In genomic region chr1:39481289-39481688, GRCh38 we compare ENCODE assay signal across 22 cellular contexts. TPM values are rescaled to one million over a fixed set of nuclear protein-coding genes. Genes with fewer than 3 reads are reported as not detected.
DNase-seq lines count a peak whose midpoint lies in the region; ATAC-seq, FAIRE-seq and TF ChIP-seq lines count a peak whose summit lies in the region.
"Had no signal": no experiment of that assay in that cellular context is flagged by ENCODE, and none has a peak within 500 bp of the region (broad histone marks: within the 10 kb centered on the region; RNA-seq: fewer than 3 reads in every experiment).

No MANE protein-coding gene starts in this region.

- H3K27ac ChIP-seq in pancreas: no peak overlapping the region
- H3K27ac ChIP-seq: BLaER1, GM23248 had no signal

- WGBS in pancreas, 2 donors: 87 to 93% methylated on average over 6 of the region's 6 CpGs

- TF ChIP-seq CTCF in pancreas (IDR thresholded peaks at IDR 0.05): no peak

- H3K9me3 Mint-ChIP-seq in activated T-cell treated with anti-CD3 and anti-CD28 coated beads, Interleukin-2, amount 50 U/mL, for 72 hours: no peaks in the 10 kb centered on the region
- H3K9me3 Mint-ChIP-seq in central memory CD8-positive, alpha-beta T cell: no peaks in the 10 kb centered on the region
- H3K9me3 Mint-ChIP-seq in stimulated activated naive B cell treated with anti-CD40 and anti-IgM and Interleukin-4, amounts not matched to agents 10 μg/mL and 1 μg/mL and 100 μg/mL, for 72 hours: no peaks in the 10 kb centered on the region
- H3K9me3 Mint-ChIP-seq: CD14-positive monocyte had no signal

- H3K9me3 ChIP-seq in pancreas: no peaks in the 10 kb centered on the region
- H3K9me3 ChIP-seq: BLaER1 had no signal

- no peak for FAIRE-seq in pancreas (lab: Jason Lieb, UNC)
- FAIRE-seq: GM19239, H54 had no signal

- intact Hi-C loops in pancreas (cut with DNase I): no loop called here

- peaks cover 0 to 39% (median 22%) of the 10 kb centered on the region in 3 donors for H3K36me3 ChIP-seq in pancreas

- no peaks in the 10 kb centered on the region for H3K27me3 Mint-ChIP-seq in activated T-cell treated with anti-CD3 and anti-CD28 coated beads, Interleukin-2, amount 50 U/mL, for 72 hours (ENCODE audit: low read depth)
- H3K27me3 Mint-ChIP-seq in central memory CD8-positive, alpha-beta T cell: no peaks in the 10 kb centered on the region
- no peaks in the 10 kb centered on the region for H3K27me3 Mint-ChIP-seq in stimulated activated naive B cell treated with anti-CD40 and anti-IgM and Interleukin-4, amounts not matched to agents 10 μg/mL and 1 μg/mL and 100 μg/mL, for 72 hours
- H3K27me3 Mint-ChIP-seq: CD4-positive, alpha-beta memory T cell had no signal

- DNase-seq in activated T-cell treated with anti-CD3 and anti-CD28 coated beads, Interleukin-2, amount 50 U/mL, for 72 hours: no peak
- no peak for DNase-seq in activated T-cell treated with anti-CD3 and anti-CD28 coated beads, Interleukin-2, amount 50 U/mL, for 1 hour
- DNase-seq in DMS79 (lab: John Stamatoyannopoulos, UW): peak; percentile 43
- DNase-seq in central memory CD8-positive, alpha-beta T cell (ENCODE audit: low spot score in 2 of 2): no peak
- DNase-seq in stimulated activated naive B cell treated with anti-CD40 and anti-IgM and Interleukin-4, amounts not matched to agents 10 μg/mL and 1 μg/mL and 100 μg/mL, for 72 hours: no peak
- no peak for DNase-seq in pancreas
- DNase-seq in NCI-H2081 treated with DMSO at 0.1 percent for 48 hours (lab: John Stamatoyannopoulos, UW): no peak
- DNase-seq: 8988T; CD4-positive, alpha-beta memory T cell; DMS153; DND-41; EL; GM23248; HCEC 1CT had no signal

- H3K4me3 ChIP-seq in pancreas: no peak overlapping the region
- H3K4me3 ChIP-seq: BLaER1, GM12878, GM23248 had no signal

- H3K4me3 Mint-ChIP-seq in activated T-cell treated with anti-CD3 and anti-CD28 coated beads, Interleukin-2, amount 50 U/mL, for 72 hours: no peak overlapping the region
- H3K4me3 Mint-ChIP-seq in central memory CD8-positive, alpha-beta T cell: no peak overlapping the region
- no peak overlapping the region for H3K4me3 Mint-ChIP-seq in stimulated activated naive B cell treated with anti-CD40 and anti-IgM and Interleukin-4, amounts not matched to agents 10 μg/mL and 1 μg/mL and 100 μg/mL, for 72 hours
- H3K4me3 Mint-ChIP-seq: CD14-positive monocyte; CD4-positive, alpha-beta memory T cell had no signal

- no peaks in the 10 kb centered on the region for H3K4me1 Mint-ChIP-seq in activated T-cell treated with anti-CD3 and anti-CD28 coated beads, Interleukin-2, amount 50 U/mL, for 72 hours (ENCODE audit: low read depth)
- H3K4me1 Mint-ChIP-seq in central memory CD8-positive, alpha-beta T cell: no peaks in the 10 kb centered on the region
- H3K4me1 Mint-ChIP-seq in stimulated activated naive B cell treated with anti-CD40 and anti-IgM and Interleukin-4, amounts not matched to agents 10 μg/mL and 1 μg/mL and 100 μg/mL, for 72 hours: no peaks in the 10 kb centered on the region
- H3K4me1 Mint-ChIP-seq: CD14-positive monocyte had no signal

- peak overlapping the region; percentile 2 for H3K27ac Mint-ChIP-seq in activated T-cell treated with anti-CD3 and anti-CD28 coated beads, Interleukin-2, amount 50 U/mL, for 72 hours
- H3K27ac Mint-ChIP-seq in central memory CD8-positive, alpha-beta T cell (ENCODE audit: low read depth): peak overlapping the region; percentile 51
- peak overlapping the region; percentile 49 for H3K27ac Mint-ChIP-seq in stimulated activated naive B cell treated with anti-CD40 and anti-IgM and Interleukin-4, amounts not matched to agents 10 μg/mL and 1 μg/mL and 100 μg/mL, for 72 hours

- no peak for ATAC-seq in activated T-cell treated with anti-CD3 and anti-CD28 coated beads, Interleukin-2, amount 50 U/mL, for 72 hours (replicated peaks in 1 of 2)
- no peak for ATAC-seq in central memory CD8-positive, alpha-beta T cell (replicated peaks; ENCODE audit: extremely low read depth, poor library complexity, severe bottlenecking)
- ATAC-seq in stimulated activated naive B cell treated with anti-CD40 and anti-IgM and Interleukin-4, amounts not matched to agents 10 μg/mL and 1 μg/mL and 100 μg/mL, for 72 hours (replicated peaks): no peak
- ATAC-seq in pancreas: no peak
- ATAC-seq: GM12878 had no signal

- peaks cover 2 to 15% of the 10 kb centered on the region in 2 donors for H3K36me3 Mint-ChIP-seq in activated T-cell treated with anti-CD3 and anti-CD28 coated beads, Interleukin-2, amount 50 U/mL, for 72 hours (ENCODE audit: insufficient read depth in 2 of 2)
- H3K36me3 Mint-ChIP-seq in central memory CD8-positive, alpha-beta T cell (ENCODE audit: insufficient read depth): peaks cover 69% of the 10 kb centered on the region
- H3K36me3 Mint-ChIP-seq in stimulated activated naive B cell treated with anti-CD40 and anti-IgM and Interleukin-4, amounts not matched to agents 10 μg/mL and 1 μg/mL and 100 μg/mL, for 72 hours: peaks cover 27 to 45% of the 10 kb centered on the region in 2 donors

- no peaks in the 10 kb centered on the region for H3K4me1 ChIP-seq in pancreas
- H3K4me1 ChIP-seq: BLaER1 had no signal

- H3K27me3 ChIP-seq in pancreas: no peaks in the 10 kb centered on the region
- H3K27me3 ChIP-seq: BLaER1 had no signal

RNA-seq across cellular contexts. Expression of gene BMP8A, which starts 10.1 kb away (rescaled TPM):
- under 1 TPM; 0.35 to 0.38 TPM for total RNA-seq in activated T-cell treated with anti-CD3 and anti-CD28 coated beads, Interleukin-2, amount 50 U/mL, for 72 hours
- total RNA-seq in pancreas: 1 to 10 TPM in 5 of 6 donors, under 1 TPM in 1; 0.71 to 6.0 (median 1.7) TPM
- under 1 TPM; 0.26 to 0.38 TPM for polyA plus RNA-seq in pancreas
- total RNA-seq: A673; CD4-positive, alpha-beta memory T cell; G401; GM12878; GM23248 had no signal
- polyA plus RNA-seq: AG04450; CD14-positive monocyte; CD4-positive, alpha-beta memory T cell; GM12878; GM23248 had no signal
